ENCODE assay signal across 22 cellular contexts in genomic region chr4:186832906-186833305, GRCh38.
"Had no signal": no experiment of that assay in that cellular context is flagged by ENCODE, and none has a peak within 500 bp of the region (broad histone marks: within the 10 kb centered on the region; RNA-seq: fewer than 3 reads in every experiment).

No MANE protein-coding gene starts in this region.

- ATAC-seq: activated CD8-positive, alpha-beta T cell treated with anti-CD3 and anti-CD28 coated beads, Interleukin-2, amount 10 ng/mL, durations not matched to agents 7 days and 5 days; activated naive CD4-positive, alpha-beta T cell treated with anti-CD3 and anti-CD28 coated beads, Interleukin-2, amount 50 U/mL, for 72 hours; activated T-cell treated with anti-CD3 and anti-CD28 coated beads, Interleukin-2, amount 50 U/mL, for 72 hours; left lung; natural killer cell; stimulated activated naive B cell treated with anti-CD40 and anti-IgM and Interleukin-4, amounts not matched to agents 10 μg/mL and 1 μg/mL and 100 μg/mL, for 72 hours; T-helper 17 cell had no signal

- H3K4me3 Mint-ChIP-seq: activated CD4-positive, alpha-beta T cell treated with anti-CD3 and anti-CD28 coated beads, Interleukin-2, amount 10 ng/mL, durations not matched to agents 24 days and 14 days; activated CD8-positive, alpha-beta T cell treated with anti-CD3 and anti-CD28 coated beads, Interleukin-2, amount 10 ng/mL, durations not matched to agents 7 days and 5 days; activated T-cell treated with anti-CD3 and anti-CD28 coated beads, Interleukin-2, amount 50 U/mL, for 72 hours; brain; endodermal cell; memory B cell; natural killer cell; stimulated activated naive B cell treated with anti-CD40 and anti-IgM and Interleukin-4, amounts not matched to agents 10 μg/mL and 1 μg/mL and 100 μg/mL, for 72 hours; T-helper 17 cell had no signal

- H3K4me1 ChIP-seq: esophagus squamous epithelium, left lung, vagina had no signal

- H3K9me3 Mint-ChIP-seq: endodermal cell had no signal

- H3K27ac ChIP-seq: esophagus squamous epithelium, left lung, neutrophil, tibial artery, vagina had no signal

- H3K36me3 Mint-ChIP-seq: activated naive CD4-positive, alpha-beta T cell treated with anti-CD3 and anti-CD28 coated beads, Interleukin-2, amount 50 U/mL, for 72 hours; brain; memory B cell; natural killer cell; stimulated activated naive B cell treated with anti-CD40 and anti-IgM and Interleukin-4, amounts not matched to agents 10 μg/mL and 1 μg/mL and 100 μg/mL, for 72 hours had no signal

- H3K27ac Mint-ChIP-seq: activated CD4-positive, alpha-beta T cell treated with anti-CD3 and anti-CD28 coated beads, Interleukin-2, amount 10 ng/mL, durations not matched to agents 24 days and 14 days; activated CD8-positive, alpha-beta T cell treated with anti-CD3 and anti-CD28 coated beads, Interleukin-2, amount 10 ng/mL, durations not matched to agents 7 days and 5 days; activated naive CD4-positive, alpha-beta T cell treated with anti-CD3 and anti-CD28 coated beads, Interleukin-2, amount 50 U/mL, for 72 hours; activated T-cell treated with anti-CD3 and anti-CD28 coated beads, Interleukin-2, amount 50 U/mL, for 72 hours; brain; endodermal cell; memory B cell; natural killer cell; stimulated activated naive B cell treated with anti-CD40 and anti-IgM and Interleukin-4, amounts not matched to agents 10 μg/mL and 1 μg/mL and 100 μg/mL, for 72 hours; T-helper 17 cell had no signal

- H3K4me3 ChIP-seq: esophagus squamous epithelium, left lung, tibial artery, vagina had no signal

- DNase-seq: activated CD4-positive, alpha-beta T cell treated with anti-CD3 and anti-CD28 coated beads, Interleukin-2, amount 10 ng/mL, durations not matched to agents 24 days and 14 days; activated CD4-positive, CD25-positive, alpha-beta regulatory T cell; activated CD8-positive, alpha-beta memory T cell treated with anti-CD3 and anti-CD28 coated beads, Interleukin-2, amount 50 U/mL, for 48 hours; activated CD8-positive, alpha-beta T cell treated with anti-CD3 and anti-CD28 coated beads, Interleukin-2, amount 10 ng/mL, durations not matched to agents 7 days and 5 days; activated gamma-delta T cell; activated T-cell treated with anti-CD3 and anti-CD28 coated beads, Interleukin-2, amount 50 U/mL, for 72 hours; amniotic stem cell; endodermal cell; esophagus squamous epithelium; islet precursor cell; left lung; natural killer cell; stimulated activated CD4-positive, alpha-beta T cell treated with anti-CD3 and anti-CD28 coated beads, Interleukin-2, amount 100 ng/mL, for 48 hours; stimulated activated naive B cell treated with anti-CD40 and anti-IgM and Interleukin-4, amounts not matched to agents 10 μg/mL and 1 μg/mL and 100 μg/mL, for 72 hours; T-helper 17 cell; tibial artery had no signal

- H3K27me3 Mint-ChIP-seq: activated CD4-positive, alpha-beta T cell treated with anti-CD3 and anti-CD28 coated beads, Interleukin-2, amount 10 ng/mL, durations not matched to agents 24 days and 14 days; memory B cell; stimulated activated naive B cell treated with anti-CD40 and anti-IgM and Interleukin-4, amounts not matched to agents 10 μg/mL and 1 μg/mL and 100 μg/mL, for 72 hours; T-helper 17 cell had no signal

- H3K9me3 ChIP-seq: esophagus squamous epithelium, left lung, neutrophil, tibial artery, vagina had no signal

- FAIRE-seq: frontal cortex had no signal

- H3K4me1 Mint-ChIP-seq: activated CD4-positive, alpha-beta T cell treated with anti-CD3 and anti-CD28 coated beads, Interleukin-2, amount 10 ng/mL, durations not matched to agents 24 days and 14 days; brain; endodermal cell; memory B cell; natural killer cell; stimulated activated naive B cell treated with anti-CD40 and anti-IgM and Interleukin-4, amounts not matched to agents 10 μg/mL and 1 μg/mL and 100 μg/mL, for 72 hours; T-helper 17 cell had no signal

- H3K27me3 ChIP-seq: esophagus squamous epithelium, left lung, neutrophil, tibial artery, vagina had no signal

- H3K36me3 ChIP-seq: esophagus squamous epithelium, left lung, neutrophil, tibial artery, vagina had no signal
